ENCODE assay signal across 15 cellular contexts in genomic region chr19:5587071-5587455, GRCh38. TPM values are rescaled to one million over a fixed set of nuclear protein-coding genes. Genes with fewer than 3 reads are reported as not detected.
DNase-seq lines count a peak whose midpoint lies in the region; ATAC-seq, FAIRE-seq and TF ChIP-seq lines count a peak whose summit lies in the region.
"Had no signal": no experiment of that assay in that cellular context is flagged by ENCODE, and none has a peak within 500 bp of the region (broad histone marks: within the 10 kb centered on the region; RNA-seq: fewer than 3 reads in every experiment).

No MANE protein-coding gene starts in this region.

- no peaks in the 10 kb centered on the region for H3K9me3 ChIP-seq in SK-N-SH
- no peaks in the 10 kb centered on the region for H3K9me3 ChIP-seq in HCT116 (ENCODE audit: control insufficient read depth in 1 of 2, insufficient read depth in 1 of 2, low read depth in 1 of 2, low read length in 2 of 2)
- H3K9me3 ChIP-seq in GM12878 (replicated peaks; ENCODE audit: control insufficient read depth, insufficient read depth, low read length): no peaks in the 10 kb centered on the region
- H3K9me3 ChIP-seq in osteoblast (ENCODE audit: low read depth, low read length): no peaks in the 10 kb centered on the region
- H3K9me3 ChIP-seq: MG63 had no signal

- in situ Hi-C loops in GM12878 (cut with MboI): no loop called here

- H3K27me3 ChIP-seq in SK-N-SH (ENCODE audit: insufficient read depth) (no peaks in the 10 kb centered on the region), HCT116 (ENCODE audit: insufficient read depth, low read length) (no peaks in the 10 kb centered on the region), GM12878 (replicated peaks in 1 of 2; ENCODE audit: control insufficient read depth in 2 of 2, insufficient read depth in 2 of 2, low read length in 1 of 2) (no peaks in the 10 kb centered on the region), osteoblast (ENCODE audit: insufficient read depth, low read length) (no peaks in the 10 kb centered on the region)
- H3K27me3 ChIP-seq: MG63 had no signal

- H3K9me3 Mint-ChIP-seq in type B pancreatic cell: no peaks in the 10 kb centered on the region

- BruUV-seq in HCT116 (replicated peaks; lab: Mats Ljungman, UMichigan) (TSS peak; percentile 25), GM12878 (replicated peaks; lab: Mats Ljungman, UMichigan) (TSS peak; percentile 55)

- peaks cover 6% of the 10 kb centered on the region for H3K36me3 Mint-ChIP-seq in type B pancreatic cell

- POLR2A ChIA-PET in SK-N-SH (lab: Yijun Ruan, JAX) (no interaction called here), HCT116 (lab: Charles Lee) (no interaction called here), GM12878 (lab: Charles Lee) (no interaction called here)

- no peak for TF ChIP-seq CTCF in SK-N-SH (IDR thresholded peaks at IDR 0.05)
- TF ChIP-seq CTCF in HCT116 (IDR thresholded peaks at IDR 0.05 in 2 of 3, conservative IDR thresholded peaks at IDR 0.05 in 1 of 3; ENCODE audit: borderline replicate concordance in 1 of 3, insufficient read depth in 1 of 3, low read depth in 2 of 3, low read length in 2 of 3): no peak
- no peak for TF ChIP-seq CTCF in GM12878 (IDR thresholded peaks at IDR 0.05 in 2 of 3, conservative IDR thresholded peaks at IDR 0.05 in 1 of 3; ENCODE audit: control insufficient read depth in 2 of 3, extremely low read depth in 1 of 3, insufficient read depth in 1 of 3, low read depth in 3 of 3, low read length in 3 of 3)
- no peak for TF ChIP-seq CTCF in osteoblast (IDR thresholded peaks at IDR 0.05; ENCODE audit: extremely low read depth, low read depth, low read length)
- no peak for TF ChIP-seq CTCF in type B pancreatic cell (conservative IDR thresholded peaks at IDR 0.05)

- H3K9me2 ChIP-seq in SK-N-SH (no peaks in the 10 kb centered on the region), HCT116 (ENCODE audit: insufficient read depth) (no peaks in the 10 kb centered on the region)

- H3K4me2 ChIP-seq in SK-N-SH: no peak overlapping the region
- no peak overlapping the region for H3K4me2 ChIP-seq in HCT116 (ENCODE audit: low read length)
- H3K4me2 ChIP-seq in GM12878 (ENCODE audit: control insufficient read depth, insufficient read depth): no peak overlapping the region
- no peak overlapping the region for H3K4me2 ChIP-seq in osteoblast (ENCODE audit: insufficient read depth, low read length)

- WGBS in SK-N-SH (ENCODE audit: low lambda C conversion rate): 99% methylated on average over 15 of the region's 16 CpGs
- over 99% methylated on average over 9 of the region's 16 CpGs for WGBS in GM12878 (ENCODE audit: insufficient coverage, insufficient replicate concordance, low lambda C conversion rate, missing lambda C conversion rate)

- peaks cover 6% of the 10 kb centered on the region for H3K4me1 Mint-ChIP-seq in type B pancreatic cell (ENCODE audit: unreplicated experiment)

- H3K4me3 ChIP-seq in SK-N-SH (ENCODE audit: low read depth in 2 of 2, low read length in 1 of 2) (no peak overlapping the region), HCT116 (replicated peaks in 1 of 2; ENCODE audit: low read depth in 1 of 2, low read length in 2 of 2) (no peak overlapping the region), GM12878 (no peak overlapping the region), osteoblast (ENCODE audit: insufficient read depth, low read length) (no peak overlapping the region)
- H3K4me3 ChIP-seq: MG63 had no signal

- RAD21 ChIA-PET in HCT116 (lab: Charles Lee; ENCODE audit: low non-redundant PET in 1 of 2, low total read pairs in 2 of 2, uncharacterized antibody in 2 of 2, unreplicated experiment in 2 of 2) (no interaction called here), GM12878 (lab: Charles Lee; ENCODE audit: unreplicated experiment) (no interaction called here)

- H3K9ac ChIP-seq in SK-N-SH: no peak overlapping the region
- no peak overlapping the region for H3K9ac ChIP-seq in HCT116 (ENCODE audit: low read length)
- no peak overlapping the region for H3K9ac ChIP-seq in GM12878 (ENCODE audit: control insufficient read depth, insufficient read depth, low read length)

- DNase-seq in SK-N-SH (peak; percentile 45), HCT116 (ENCODE audit: low read depth, low spot score) (no peak), GM12878 (ENCODE audit: low read depth, low spot score) (no peak), osteoblast (ENCODE audit: insufficient read length, low spot score, missing footprints) (peak; percentile 77), NAMALWA (ENCODE audit: low spot score) (no peak), type B pancreatic cell (ENCODE audit: extremely low spot score, unreplicated experiment) (no peak), HTR-8/SVneo (ENCODE audit: insufficient read length, low spot score) (no peak)
- DNase-seq: KG1, MG63, NCI-H187 treated with DMSO at 0.1 percent for 48 hours, NCI-H446 treated with DMSO at 0.1 percent for 48 hours had no signal

- peaks cover 0 to 57% of the 10 kb centered on the region in 2 experiments for H3K36me3 ChIP-seq in SK-N-SH (replicated peaks in 1 of 2; ENCODE audit: control insufficient read depth in 1 of 2, insufficient read depth in 2 of 2, low read length in 1 of 2)
- H3K36me3 ChIP-seq in HCT116 (ENCODE audit: control insufficient read depth in 1 of 2, insufficient read depth in 2 of 2, low read length in 2 of 2): peaks cover 25 to 35% of the 10 kb centered on the region in 2 experiments; a peak in 3 of 4 replicates
- H3K36me3 ChIP-seq in GM12878 (ENCODE audit: control insufficient read depth in 2 of 2, insufficient read depth in 2 of 2, low read length in 1 of 2): peaks cover 13 to 38% of the 10 kb centered on the region in 2 experiments
- H3K36me3 ChIP-seq in osteoblast (ENCODE audit: insufficient read depth, low read length): peaks cover 56% of the 10 kb centered on the region

- H3F3A ChIP-seq in SK-N-SH (replicated peaks; ENCODE audit: insufficient read depth): no peaks in the 10 kb centered on the region

- CTCF ChIA-PET in SK-N-SH (lab: Yijun Ruan, JAX) (interaction anchor here (0.8 kb wide), 1 partner anchor 226 kb away, joined by 3 read pairs; no protein-coding TSS in a partner anchor), HCT116 (lab: Charles Lee) (no interaction called here), GM12878 (lab: Yijun Ruan, JAX) (interaction anchor here (1.1 kb wide), 1 partner anchor 102 kb away, joined by 4 read pairs; no protein-coding TSS in a partner anchor)

- no peaks in the 10 kb centered on the region; a peak in 1 of 4 replicates for H3K4me1 ChIP-seq in SK-N-SH (ENCODE audit: control insufficient read depth in 1 of 2, insufficient read depth in 2 of 2, low read depth in 1 of 2, low read length in 1 of 2)
- H3K4me1 ChIP-seq in HCT116 (ENCODE audit: control insufficient read depth in 1 of 2, insufficient read depth in 2 of 2, low read length in 2 of 2): no peaks in the 10 kb centered on the region
- H3K4me1 ChIP-seq in GM12878 (ENCODE audit: control insufficient read depth, insufficient read depth, low read length): peaks cover 5% of the 10 kb centered on the region
- H3K4me1 ChIP-seq in osteoblast (ENCODE audit: insufficient read depth, low read length): no peaks in the 10 kb centered on the region

- TF ChIP-seq POLR2A in HCT116 (IDR thresholded peaks at IDR 0.05; ENCODE audit: borderline replicate concordance, extremely low read depth, insufficient read depth, insufficient read length): no peak
- no peak for TF ChIP-seq POLR2A in GM12878 (IDR thresholded peaks at IDR 0.05; ENCODE audit: low read depth, low read length)

- no peaks in the 10 kb centered on the region for H4K20me1 ChIP-seq in SK-N-SH (ENCODE audit: insufficient read depth)
- H4K20me1 ChIP-seq in HCT116 (ENCODE audit: insufficient read depth): no peaks in the 10 kb centered on the region
- peaks cover 3% of the 10 kb centered on the region; the same call in 1 of the 2 replicates for H4K20me1 ChIP-seq in GM12878 (ENCODE audit: control insufficient read depth, insufficient read depth)
- peaks cover 19% of the 10 kb centered on the region for H4K20me1 ChIP-seq in osteoblast (ENCODE audit: insufficient read depth, low read length)

- FAIRE-seq in GM12878 (lab: Jason Lieb, UNC) (no peak), HTR-8/SVneo (lab: Jason Lieb, UNC) (no peak)
- FAIRE-seq: RCC 7860 had no signal

- SMC1A ChIA-PET in GM12878 (lab: Charles Lee; ENCODE audit: uncharacterized antibody, unreplicated experiment): no interaction called here

- ATAC-seq in SK-N-SH treated with all-trans-retinoic acid at 6 μM for 48 hours (no peak), HCT116 (no peak), GM12878 (no peak)

- H2AFZ ChIP-seq in SK-N-SH (ENCODE audit: low read depth): no peak overlapping the region
- no peak overlapping the region for H2AFZ ChIP-seq in HCT116 (ENCODE audit: low read depth, low read length, poor library complexity, severe bottlenecking)
- no peak overlapping the region for H2AFZ ChIP-seq in GM12878 (ENCODE audit: control insufficient read depth, low read depth, low read length)
- no peak overlapping the region for H2AFZ ChIP-seq in osteoblast (ENCODE audit: low read length)

- intact Hi-C loops in HCT116 (cut with micrococcal nuclease) (no loop called here), GM12878 (cut with micrococcal nuclease; ENCODE audit: unreplicated experiment) (no loop called here)

- H3K27ac ChIP-seq in SK-N-SH (ENCODE audit: low read depth in 2 of 2, low read length in 1 of 2) (no peak overlapping the region), HCT116 (ENCODE audit: low read depth, low read length) (no peak overlapping the region), GM12878 (ENCODE audit: control insufficient read depth, insufficient read depth) (no peak overlapping the region), osteoblast (ENCODE audit: low read depth, low read length) (no peak overlapping the region)
- H3K27ac ChIP-seq: 22Rv1, C4-2B had no signal

- no peak for TF ChIP-seq EP300 in SK-N-SH (IDR thresholded peaks at IDR 0.05; ENCODE audit: borderline replicate concordance in 1 of 2, low read depth in 1 of 2, low read length in 1 of 2)
- no peak for TF ChIP-seq EP300 in GM12878 (IDR thresholded peaks at IDR 0.05; ENCODE audit: borderline replicate concordance in 1 of 2, control insufficient read depth in 1 of 2, low read depth in 2 of 2, low read length in 2 of 2)

- H3K79me2 ChIP-seq in SK-N-SH (ENCODE audit: insufficient read depth) (no peaks in the 10 kb centered on the region), HCT116 (ENCODE audit: insufficient read depth, low read length) (0 out of 2 replicates have a peak, but pooled peaks cover 3% of the 10 kb centered on the region), GM12878 (ENCODE audit: control insufficient read depth, insufficient read depth, low read length) (no peaks in the 10 kb centered on the region), osteoblast (ENCODE audit: insufficient read depth, low read length) (no peaks in the 10 kb centered on the region)

- no peaks in the 10 kb centered on the region for H3K27me3 Mint-ChIP-seq in type B pancreatic cell

- no peak overlapping the region for H3K27ac Mint-ChIP-seq in type B pancreatic cell

- no peak overlapping the region for H3K4me3 Mint-ChIP-seq in type B pancreatic cell

- TF ChIP-seq RAD21 in SK-N-SH (IDR thresholded peaks at IDR 0.05; ENCODE audit: low read length) (no peak), HCT116 (IDR thresholded peaks at IDR 0.05; ENCODE audit: low read depth) (no peak), GM12878 (IDR thresholded peaks at IDR 0.05; ENCODE audit: insufficient read depth, low read depth, low read length) (no peak)

RNA-seq across cellular contexts. Expression of gene TINCR, which starts 19.3 kb away (rescaled TPM):
- 0.02 and 0.03 TPM in 2 replicates for polyA plus RNA-seq in SK-N-SH (2012; rRNA removed)
- 0.03 and 0.07 TPM in 2 replicates for polyA plus RNA-seq in SK-N-SH (2012; cell fraction: cytosol; rRNA removed)
- polyA plus RNA-seq in SK-N-SH (2012; cell fraction: nucleus; rRNA removed): 0.11 and 0.12 TPM in 2 replicates
- 6.1 TPM for total RNA-seq in HCT116 (2021; ENCODE audit: unreplicated experiment)
- 4.1 and 5.8 TPM in 2 replicates for polyA plus RNA-seq in HCT116 (2012)
- 1.2 and 3.6 TPM in 2 replicates for total RNA-seq in GM12878 (2013; cell fraction: nucleolus; rRNA removed)
- 0.06 TPM in 1 of 2 replicates, not detected in the other for total RNA-seq in GM12878 (2014; rRNA removed)
- total RNA-seq in GM12878 (2014; rRNA removed; fragmentation: Illumina TruSeq; extraction: Trizol): 0.23 TPM in 1 of 2 replicates, not detected in the other
- 0.16 and 0.36 TPM in 2 replicates for total RNA-seq in GM12878 (2021)
- polyA plus RNA-seq in GM12878 (2011; ENCODE audit: low read depth): 0.33 TPM
- polyA plus RNA-seq in GM12878 (2011; rRNA removed): 0.06 and 0.27 TPM in 2 replicates
- 0.22 and 0.25 TPM in 2 replicates for polyA plus RNA-seq in GM12878 (2011; cell fraction: cytosol; rRNA removed)
- 1.1 and 1.2 TPM in 2 replicates for polyA plus RNA-seq in GM12878 (2011; cell fraction: nucleus; rRNA removed)
- 0.56 and 0.65 TPM in 2 replicates for polyA plus RNA-seq in GM12878 (2012)
- polyA plus RNA-seq in GM12878 (2014; fragmentation: Illumina TruSeq; extraction: Trizol): 0.08 and 0.10 TPM in 2 replicates
- polyA plus RNA-seq in GM12878 (2014; fragmentation: Nextera tagmentation; extraction: Ambion mirVana): under 1 TPM in 1 of 2 experiments, not detected in 1; 0.02 TPM
- 0.05 and 0.14 TPM in 2 replicates for polyA plus RNA-seq in GM12878 (2014; rRNA removed)
- under 1 TPM in 1 of 2 experiments, not detected in 1; 0.05 TPM for polyA plus RNA-seq in GM12878 (2016; fragmentation: Nextera tagmentation; extraction: Ambion mirVana)
- 0.10 and 0.22 TPM in 2 replicates for polyA minus RNA-seq in GM12878 (2011; rRNA and poly(A)+ RNA removed)
- not detected in 2 replicates for polyA minus RNA-seq in GM12878 (2011; cell fraction: cytosol; rRNA and poly(A)+ RNA removed)
- polyA minus RNA-seq in GM12878 (2011; cell fraction: nucleus; rRNA and poly(A)+ RNA removed): 0.12 TPM in 1 of 2 replicates, not detected in the other
- total RNA-seq in osteoblast: under 0.01 and 0.36 TPM in 2 replicates
- 9.0 and 52.4 TPM in 2 replicates for total RNA-seq in type B pancreatic cell (ENCODE audit: low replicate concordance)

RNA-seq across cellular contexts. Expression of gene SAFB2, which starts 35.5 kb away (rescaled TPM):
- polyA plus RNA-seq in SK-N-SH (2012; rRNA removed) (20.3 and 37.7 TPM in 2 replicates), GM12878 (2011; rRNA removed) (26.5 and 27.7 TPM in 2 replicates), GM12878 (2014; fragmentation: Illumina TruSeq; extraction: Trizol) (49.6 and 53.2 TPM in 2 replicates), GM12878 (2014; fragmentation: Nextera tagmentation; extraction: Ambion mirVana) (10 to 100 TPM in 1 of 2 experiments, 1 to 10 TPM in 1; 4.5 to 24.6 TPM), GM12878 (2014; rRNA removed) (52.7 and 57.8 TPM in 2 replicates), GM12878 (2016; fragmentation: Nextera tagmentation; extraction: Ambion mirVana) (10 to 100 TPM; 70.0 to 74.1 TPM)
- polyA plus RNA-seq in SK-N-SH (2012; cell fraction: cytosol; rRNA removed): 20.4 and 21.6 TPM in 2 replicates
- polyA plus RNA-seq in SK-N-SH (2012; cell fraction: nucleus; rRNA removed): 84.9 and 120 TPM in 2 replicates
- total RNA-seq in HCT116 (2021; ENCODE audit: unreplicated experiment) (86.9 TPM), GM12878 (2014; rRNA removed) (30.3 and 36.3 TPM in 2 replicates), GM12878 (2014; rRNA removed; fragmentation: Illumina TruSeq; extraction: Trizol) (33.3 and 34.5 TPM in 2 replicates), GM12878 (2021) (78.3 and 89.2 TPM in 2 replicates), osteoblast (38.0 and 43.0 TPM in 2 replicates), type B pancreatic cell (ENCODE audit: low replicate concordance) (60.9 and 93.4 TPM in 2 replicates)
- 52.8 and 74.1 TPM in 2 replicates for polyA plus RNA-seq in HCT116 (2012)
- 316 and 336 TPM in 2 replicates for total RNA-seq in GM12878 (2013; cell fraction: nucleolus; rRNA removed)
- 26.4 TPM for polyA plus RNA-seq in GM12878 (2011; ENCODE audit: low read depth)
- 17.6 and 31.8 TPM in 2 replicates for polyA plus RNA-seq in GM12878 (2011; cell fraction: cytosol; rRNA removed)
- polyA plus RNA-seq in GM12878 (2011; cell fraction: nucleus; rRNA removed): 182 and 211 TPM in 2 replicates
- polyA plus RNA-seq in GM12878 (2012): 45.0 and 45.5 TPM in 2 replicates
- 32.6 and 38.3 TPM in 2 replicates for polyA minus RNA-seq in GM12878 (2011; rRNA and poly(A)+ RNA removed)
- polyA minus RNA-seq in GM12878 (2011; cell fraction: cytosol; rRNA and poly(A)+ RNA removed): 9.8 and 15.9 TPM in 2 replicates
- 47.8 and 77.2 TPM in 2 replicates for polyA minus RNA-seq in GM12878 (2011; cell fraction: nucleus; rRNA and poly(A)+ RNA removed)

RNA-seq across cellular contexts. Expression of gene SAFB, which starts 35.8 kb away (rescaled TPM):
- 44.4 and 90.0 TPM in 2 replicates for polyA plus RNA-seq in SK-N-SH (2012; rRNA removed)
- 43.3 and 43.5 TPM in 2 replicates for polyA plus RNA-seq in SK-N-SH (2012; cell fraction: cytosol; rRNA removed)
- polyA plus RNA-seq in SK-N-SH (2012; cell fraction: nucleus; rRNA removed): 157 and 489 TPM in 2 replicates
- total RNA-seq in HCT116 (2021; ENCODE audit: unreplicated experiment): 143 TPM
- polyA plus RNA-seq in HCT116 (2012): 64.7 and 80.0 TPM in 2 replicates
- total RNA-seq in GM12878 (2013; cell fraction: nucleolus; rRNA removed): 316 and 319 TPM in 2 replicates
- total RNA-seq in GM12878 (2014; rRNA removed): 45.0 and 55.9 TPM in 2 replicates
- 49.2 and 53.0 TPM in 2 replicates for total RNA-seq in GM12878 (2014; rRNA removed; fragmentation: Illumina TruSeq; extraction: Trizol)
- 110 and 122 TPM in 2 replicates for total RNA-seq in GM12878 (2021)
- 25.5 TPM for polyA plus RNA-seq in GM12878 (2011; ENCODE audit: low read depth)
- polyA plus RNA-seq in GM12878 (2011; rRNA removed): 54.9 and 62.1 TPM in 2 replicates
- polyA plus RNA-seq in GM12878 (2011; cell fraction: cytosol; rRNA removed): 58.3 and 103 TPM in 2 replicates
- polyA plus RNA-seq in GM12878 (2011; cell fraction: nucleus; rRNA removed): 206 and 327 TPM in 2 replicates
- 61.7 and 61.9 TPM in 2 replicates for polyA plus RNA-seq in GM12878 (2012)
- polyA plus RNA-seq in GM12878 (2014; fragmentation: Illumina TruSeq; extraction: Trizol): 66.6 and 70.3 TPM in 2 replicates
- 1 to 10 TPM; 1.6 to 2.9 TPM for polyA plus RNA-seq in GM12878 (2014; fragmentation: Nextera tagmentation; extraction: Ambion mirVana)
- 114 and 122 TPM in 2 replicates for polyA plus RNA-seq in GM12878 (2014; rRNA removed)
- 100 to 1,000 TPM; 126 to 131 TPM for polyA plus RNA-seq in GM12878 (2016; fragmentation: Nextera tagmentation; extraction: Ambion mirVana)
- polyA minus RNA-seq in GM12878 (2011; rRNA and poly(A)+ RNA removed): 21.7 and 34.3 TPM in 2 replicates
- 27.4 and 29.1 TPM in 2 replicates for polyA minus RNA-seq in GM12878 (2011; cell fraction: cytosol; rRNA and poly(A)+ RNA removed)
- polyA minus RNA-seq in GM12878 (2011; cell fraction: nucleus; rRNA and poly(A)+ RNA removed): 67.8 and 87.7 TPM in 2 replicates
- 33.7 and 42.4 TPM in 2 replicates for total RNA-seq in osteoblast
- total RNA-seq in type B pancreatic cell (ENCODE audit: low replicate concordance): 103 and 127 TPM in 2 replicates

Comparison
In these comparisons a context has a peak if more than half of its experiments do, and no peak if none do; other contexts are left out.
1. DNase-seq: peak in SK-N-SH (single experiment) and osteoblast (single experiment); none in HCT116 (single experiment), GM12878 (single experiment), NAMALWA (single experiment), type B pancreatic cell (single experiment) and HTR-8/SVneo (single experiment).